In genomic region chr10:15097011-15097812, GRCh38 we compare ENCODE assay signal across 8 cellular contexts. TPM values are rescaled to one million over a fixed set of nuclear protein-coding genes. Genes with fewer than 3 reads are reported as not detected.
DNase-seq lines count a peak whose midpoint lies in the region; ATAC-seq and TF ChIP-seq lines count a peak whose summit lies in the region.

RPP38 (plus strand) TSS chr10:15097355; CDS start chr10:15103315, 5,960 bp downstream.

- TF ChIP-seq POLR2A in gastroesophageal sphincter (IDR thresholded peaks at IDR 0.05), result peak; percentile 50 to 54

- H3K9me3 ChIP-seq in gastroesophageal sphincter, result no peaks in the 10 kb centered on the region
- H3K9me3 ChIP-seq in neutrophil, result no peaks in the 10 kb centered on the region

- ATAC-seq in gastroesophageal sphincter, result peak; percentile 98

- H3K27ac ChIP-seq in gastroesophageal sphincter (peak within 1 kb of the TSS; percentile 76 to 97 (median 94)), neutrophil (peak within 1 kb of the TSS; percentile 95)

- H3K9me3 Mint-ChIP-seq in activated naive CD4-positive, alpha-beta T cell treated with anti-CD3 and anti-CD28 coated beads for 36 hours, result no peaks in the 10 kb centered on the region

- peaks cover 36% of the 10 kb centered on the region for H3K4me1 Mint-ChIP-seq in activated naive CD4-positive, alpha-beta T cell treated with anti-CD3 and anti-CD28 coated beads for 36 hours (ENCODE audit: low read depth)

- no peak for TF ChIP-seq CTCF in HFF-Myc (IDR thresholded peaks at IDR 0.05; ENCODE audit: low read depth, low read length, missing control alignments)
- peak in 1 of 4 experiments; percentile 5 for TF ChIP-seq CTCF in gastroesophageal sphincter (IDR thresholded peaks at IDR 0.05)
- peak; percentile 12 for TF ChIP-seq CTCF in neutrophil (IDR thresholded peaks at IDR 0.05)
- no peak for TF ChIP-seq CTCF in subcutaneous adipose tissue (IDR thresholded peaks at IDR 0.05; ENCODE audit: low read depth)

- 0% methylated on average over 4 of the region's 84 CpGs; no CpG with 5 or more reads in 1 of the 2 donors for WGBS in gastroesophageal sphincter (ENCODE audit: low coverage in 1 of 2), 2 donors

- intact Hi-C loops in activated naive CD4-positive, alpha-beta T cell treated with anti-CD3 and anti-CD28 coated beads for 36 hours (cut with micrococcal nuclease), result loop anchor here (1.0 to 10.0 kb wide), 10 partner anchors 9 to 912 kb away; partner anchors contain the start of genes ACBD7, CDNF, DCLRE1C and HSPA14

- peak within 1 kb of the TSS; percentile 94 for H3K27ac Mint-ChIP-seq in activated naive CD4-positive, alpha-beta T cell treated with anti-CD3 and anti-CD28 coated beads for 36 hours

- H3K4me3 Mint-ChIP-seq in activated naive CD4-positive, alpha-beta T cell treated with anti-CD3 and anti-CD28 coated beads for 36 hours, result peak within 1 kb of the TSS; percentile 97

- H3K4me1 ChIP-seq in gastroesophageal sphincter (peaks cover 0 to 32% (median 15%) of the 10 kb centered on the region in 3 donors), neutrophil (ENCODE audit: control insufficient read depth in 1 of 2, insufficient read depth in 1 of 2, low read depth in 1 of 2, low read length in 1 of 2) (peaks cover 16 to 19% of the 10 kb centered on the region in 2 experiments)

- H3K36me3 Mint-ChIP-seq in activated naive CD4-positive, alpha-beta T cell treated with anti-CD3 and anti-CD28 coated beads for 36 hours (ENCODE audit: low read depth), result peaks cover 9% of the 10 kb centered on the region

- H3K36me3 ChIP-seq in gastroesophageal sphincter (peaks cover 0 to 20% of the 10 kb centered on the region in 2 donors), neutrophil (peaks cover 9% of the 10 kb centered on the region)

- H3K4me3 ChIP-seq in HFF-Myc (replicated peaks; ENCODE audit: low read depth, low read length) (peak within 1 kb of the TSS; percentile 73), gastroesophageal sphincter (peak within 1 kb of the TSS; percentile 74 to 82), neutrophil (ENCODE audit: low read depth in 1 of 2, low read length in 1 of 2) (peak within 1 kb of the TSS; percentile 84 to 98)

- H3K27me3 ChIP-seq in gastroesophageal sphincter (peaks cover 10% of the 10 kb centered on the region), neutrophil (peaks cover 11% of the 10 kb centered on the region)

- peak; percentile 91 for DNase-seq in GM04504 (ENCODE audit: low read depth)
- DNase-seq in HFF-Myc (ENCODE audit: extremely low read depth, low read depth), result peak; percentile 84
- DNase-seq in MV-4-11 (lab: John Stamatoyannopoulos, UW), result peak; percentile 96
- DNase-seq in SK-N-DZ (ENCODE audit: low spot score), result peak; percentile 89
- DNase-seq in activated naive CD4-positive, alpha-beta T cell treated with anti-CD3 and anti-CD28 coated beads for 36 hours, result peak; percentile 96

- no peak for TF ChIP-seq EP300 in gastroesophageal sphincter (IDR thresholded peaks at IDR 0.05)

- no peaks in the 10 kb centered on the region for H3K27me3 Mint-ChIP-seq in activated naive CD4-positive, alpha-beta T cell treated with anti-CD3 and anti-CD28 coated beads for 36 hours (ENCODE audit: low read depth)

- CTCF ChIA-PET in activated naive CD4-positive, alpha-beta T cell treated with anti-CD3 and anti-CD28 coated beads for 36 hours (lab: Charles Lee), result interaction anchor here (0.9 kb wide), 1 partner anchor 9 kb away, joined by 3 read pairs; no protein-coding TSS in a partner anchor

RNA-seq across cellular contexts. Expression of gene RPP38, which starts in this region (rescaled TPM):
- 8.8 and 9.0 TPM in 2 replicates for polyA plus RNA-seq in SK-N-DZ (2014; cell fraction: cytosol; rRNA removed)
- polyA plus RNA-seq in SK-N-DZ (2014; cell fraction: nucleus; rRNA removed), result 6.6 and 7.0 TPM in 2 replicates
- total RNA-seq in activated naive CD4-positive, alpha-beta T cell treated with anti-CD3 and anti-CD28 coated beads for 36 hours, result 10 to 100 TPM; 15.6 to 16.3 TPM
- total RNA-seq in gastroesophageal sphincter (10 to 100 TPM in 3 of 4 donors, 1 to 10 TPM in 1; 9.9 to 23.2 (median 14.9) TPM), subcutaneous adipose tissue (10 to 100 TPM in 3 of 4 donors, 1 to 10 TPM in 1; 7.5 to 10.6 (median 10.3) TPM)

Comparison
In these comparisons a context has a peak if more than half of its experiments do, and no peak if none do; other contexts are left out.
1. Peak in every context shown above with its lines: DNase-seq, ATAC-seq, H3K4me3 ChIP-seq and H3K27ac ChIP-seq.